In genomic region chr2:230410263-230410662, GRCh38 we compare ENCODE assay signal across 21 cellular contexts. TPM values are rescaled to one million over a fixed set of nuclear protein-coding genes. Genes with fewer than 3 reads are reported as not detected.
A peak's percentile ranks its signal among the peaks of the same experiment; 100 is the strongest.
DNase-seq lines count a peak whose midpoint lies in the region; ATAC-seq and TF ChIP-seq lines count a peak whose summit lies in the region.
"Had no signal": no experiment of that assay in that cellular context is flagged by ENCODE, and none has a peak within 500 bp of the region (broad histone marks: within the 10 kb centered on the region; RNA-seq: fewer than 3 reads in every experiment).

No MANE protein-coding gene starts in this region.

- DNase-seq in left ventricle myocardium inferior (no peak), right cardiac atrium (no peak), natural killer cell (no peak), SJCRH30 (no peak)
- DNase-seq in effector memory CD4-positive, alpha-beta T cell, result no peak
- DNase-seq: activated CD4-positive, alpha-beta T cell treated with anti-CD3 and anti-CD28 coated beads for 48 hours; activated naive CD4-positive, alpha-beta T cell; HCEC 1CT; Karpas-422; NCI-H1694 treated with DMSO at 0.1 percent for 48 hours; NCI-H2171; NCI-H524 treated with DMSO at 0.1 percent for 48 hours; NK-92 treated with Interleukin-12 subunit alpha and Interleukin-12 subunit beta, amount 100 ng/mL, for 24 hours; SIG-M5; stimulated activated CD4-positive, alpha-beta T cell treated with anti-CD3 and anti-CD28 coated beads, Interleukin-2, amount 100 ng/mL, for 48 hours; stimulated activated naive CD4-positive, alpha-beta T cell had no signal

- H3K9me3 ChIP-seq in left ventricle myocardium inferior (replicated peaks), result no peaks in the 10 kb centered on the region
- H3K9me3 ChIP-seq in right cardiac atrium (ENCODE audit: control insufficient read depth, low read length), result no peaks in the 10 kb centered on the region
- no peaks in the 10 kb centered on the region for H3K9me3 ChIP-seq in SJCRH30 (replicated peaks)
- H3K9me3 ChIP-seq in effector memory CD4-positive, alpha-beta T cell (ENCODE audit: control insufficient read depth, low read length), result no peaks in the 10 kb centered on the region
- H3K9me3 ChIP-seq: ascending aorta, thoracic aorta had no signal

- H3K27me3 ChIP-seq in left ventricle myocardium inferior (ENCODE audit: low read depth) (no peaks in the 10 kb centered on the region), right cardiac atrium (ENCODE audit: control insufficient read depth, insufficient read depth) (no peaks in the 10 kb centered on the region), SJCRH30 (no peaks in the 10 kb centered on the region)
- H3K27me3 ChIP-seq in effector memory CD4-positive, alpha-beta T cell (replicated peaks; ENCODE audit: control insufficient read depth, insufficient read depth, low read length, poor library complexity, severe bottlenecking), result no peaks in the 10 kb centered on the region
- H3K27me3 ChIP-seq: ascending aorta had no signal

- peaks cover 72% of the 10 kb centered on the region for H3K4me1 Mint-ChIP-seq in activated naive CD8-positive, alpha-beta T cell (ENCODE audit: low read depth)
- H3K4me1 Mint-ChIP-seq in natural killer cell, result peaks cover 40 to 42% of the 10 kb centered on the region in 2 donors

- H3K27ac ChIP-seq in left ventricle myocardium inferior (replicated peaks) (peak overlapping the region; percentile 43), right cardiac atrium (ENCODE audit: low read length) (no peak overlapping the region), SJCRH30 (no peak overlapping the region)
- no peak overlapping the region for H3K27ac ChIP-seq in effector memory CD4-positive, alpha-beta T cell (ENCODE audit: insufficient read depth, low read length, poor library complexity, severe bottlenecking)

- peaks cover 6% of the 10 kb centered on the region for H3K36me3 Mint-ChIP-seq in activated naive CD8-positive, alpha-beta T cell
- H3K36me3 Mint-ChIP-seq in natural killer cell, result peaks cover 2% of the 10 kb centered on the region

- H3K4me3 ChIP-seq in left ventricle myocardium inferior (no peak overlapping the region), right cardiac atrium (ENCODE audit: low read length) (no peak overlapping the region), SJCRH30 (no peak overlapping the region)
- H3K4me3 ChIP-seq in effector memory CD4-positive, alpha-beta T cell (ENCODE audit: insufficient read depth, low read depth, low read length, poor library complexity, severe bottlenecking), result no peak overlapping the region

- no peaks in the 10 kb centered on the region for H3K27me3 Mint-ChIP-seq in activated naive CD8-positive, alpha-beta T cell
- no peaks in the 10 kb centered on the region for H3K27me3 Mint-ChIP-seq in natural killer cell (ENCODE audit: low read depth in 2 of 2)

- TF ChIP-seq CTCF in left ventricle myocardium inferior (IDR thresholded peaks at IDR 0.05; ENCODE audit: borderline replicate concordance), result no peak
- no peak for TF ChIP-seq CTCF in natural killer cell (IDR thresholded peaks at IDR 0.05)

- H3K36me3 ChIP-seq in left ventricle myocardium inferior, result no peaks in the 10 kb centered on the region
- no peaks in the 10 kb centered on the region for H3K36me3 ChIP-seq in SJCRH30
- H3K36me3 ChIP-seq in effector memory CD4-positive, alpha-beta T cell (ENCODE audit: control insufficient read depth, insufficient read depth, low read length), result no peaks in the 10 kb centered on the region
- H3K36me3 ChIP-seq: ascending aorta, thoracic aorta had no signal

- H3K4me1 ChIP-seq in left ventricle myocardium inferior (peaks cover 58% of the 10 kb centered on the region), right cardiac atrium (ENCODE audit: control insufficient read depth, insufficient read depth, low read length) (peaks cover 10% of the 10 kb centered on the region), SJCRH30 (no peaks in the 10 kb centered on the region)
- peaks cover 19% of the 10 kb centered on the region for H3K4me1 ChIP-seq in effector memory CD4-positive, alpha-beta T cell (ENCODE audit: control insufficient read depth, insufficient read depth, low read length, poor library complexity, severe bottlenecking)

- peak overlapping the region; percentile 98 for H3K4me3 Mint-ChIP-seq in activated naive CD8-positive, alpha-beta T cell
- peak overlapping the region; percentile 100 for H3K4me3 Mint-ChIP-seq in natural killer cell

- 100% methylated on average over 1 of the region's 1 CpG for WGBS in right cardiac atrium

- intact Hi-C loops in left ventricle myocardium inferior (cut with micrococcal nuclease) (no loop called here), right cardiac atrium (cut with DNase I) (no loop called here), natural killer cell (cut with micrococcal nuclease) (loop anchor here (10.0 kb wide), 2 partner anchors 205 to 385 kb away; no protein-coding TSS in a partner anchor)

- H3K9me3 Mint-ChIP-seq in activated naive CD8-positive, alpha-beta T cell (ENCODE audit: low read depth), result no peaks in the 10 kb centered on the region
- no peaks in the 10 kb centered on the region for H3K9me3 Mint-ChIP-seq in natural killer cell

- H3K27ac Mint-ChIP-seq in activated naive CD8-positive, alpha-beta T cell, result no peak overlapping the region
- peak overlapping the region; percentile 98 to 99 for H3K27ac Mint-ChIP-seq in natural killer cell

- ATAC-seq in right cardiac atrium (no peak), natural killer cell (no peak), GM19324 (IDR thresholded peaks at IDR 0.05; ENCODE audit: low FRiP score, unreplicated experiment) (no peak)
- ATAC-seq: Panc1 had no signal

RNA-seq across cellular contexts. Expression of gene SP100, which starts 5.7 kb away (rescaled TPM):
- total RNA-seq in left ventricle myocardium inferior (76.9 TPM), right cardiac atrium (10 to 100 TPM; 70.8 to 88.3 (median 76.5) TPM), natural killer cell (100 to 1,000 TPM; 338 to 393 (median 363) TPM)
- 64.5 TPM for polyA plus RNA-seq in right cardiac atrium
- total RNA-seq in SJCRH30 (2014; rRNA removed; shearing (Covaris generic)), result 5.5 and 6.2 TPM in 2 replicates
